ENCODE assay signal across 29 cellular contexts in the genomic region with DNA sequence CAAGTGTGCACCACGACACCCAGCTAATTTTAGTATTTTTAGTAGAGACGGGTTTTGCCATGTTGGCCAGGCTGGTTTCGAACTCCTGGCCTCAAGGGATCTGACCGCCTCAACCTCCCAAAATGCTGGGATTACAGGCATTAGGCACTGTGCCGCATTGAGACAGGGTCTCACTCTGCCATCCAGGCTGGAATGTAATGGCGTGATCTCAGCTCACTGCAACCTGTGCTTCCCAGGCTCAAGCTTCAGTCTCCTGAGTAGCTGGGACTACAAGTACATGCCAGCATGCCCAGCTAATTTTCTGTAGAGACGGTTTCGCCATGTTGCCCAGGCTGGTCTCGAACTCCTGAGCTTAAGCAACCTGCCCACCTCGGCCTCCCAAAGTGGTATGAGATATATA.
"Had no signal": no experiment of that assay in that cellular context is flagged by ENCODE, and none has a peak within 500 bp of the region (broad histone marks: within the 10 kb centered on the region; RNA-seq: fewer than 3 reads in every experiment).

No MANE protein-coding gene starts in this region.

- DNase-seq: cortex of kidney; effector memory CD8-positive, alpha-beta T cell; erythroblast; esophagus squamous epithelium; foreskin melanocyte; glutamatergic neuron; heart right ventricle; hippocampal formation; immature natural killer cell; mucosa of descending colon; naive B cell; stimulated activated CD4-positive, alpha-beta T cell treated with anti-CD3 and anti-CD28 coated beads, Interleukin-2, amount 100 ng/mL, for 24 hours; stimulated activated CD4-positive, alpha-beta T cell treated with anti-CD3 and anti-CD28 coated beads, Interleukin-4, amount 100 ng/mL, for 24 hours; stimulated activated naive CD4-positive, alpha-beta T cell treated with Interleukin-2 at 50 U/mL for 16 hours; stomach; tibial artery had no signal

- ATAC-seq: effector memory CD8-positive, alpha-beta T cell; heart right ventricle; mucosa of descending colon; natural killer cell treated with Interleukin-12 subunit alpha and Interleukin-12 subunit beta and Interleukin-15 and Interleukin-18, amount 100 ng/mL, for 72 hours; sciatic nerve; stimulated activated effector memory CD8-positive, alpha-beta T cell treated with anti-CD3 and anti-CD28 coated beads, Interleukin-12 subunit alpha, Interleukin-12 subunit beta, amount 100 ng/mL, for 72 hours had no signal

- H3K36me3 ChIP-seq: esophagus squamous epithelium, heart right ventricle, neutrophil, prostate gland, right atrium auricular region, tibial artery had no signal

- H3K27ac Mint-ChIP-seq: effector memory CD8-positive, alpha-beta T cell; immature natural killer cell; memory B cell; mesothelial cell of epicardium; naive B cell; natural killer cell treated with Interleukin-12 subunit alpha and Interleukin-12 subunit beta and Interleukin-15 and Interleukin-18, amount 100 ng/mL, for 72 hours; stimulated activated effector memory CD8-positive, alpha-beta T cell treated with anti-CD3 and anti-CD28 coated beads, Interleukin-12 subunit alpha, Interleukin-12 subunit beta, amount 100 ng/mL, for 72 hours; type B pancreatic cell had no signal

- H3K27me3 ChIP-seq: esophagus squamous epithelium, heart right ventricle, neutrophil, right atrium auricular region had no signal

- H3K9me3 ChIP-seq: neutrophil, prostate gland had no signal

- H3K4me3 ChIP-seq: esophagus squamous epithelium, heart right ventricle, lung, mucosa of descending colon, prostate gland, right atrium auricular region, smooth muscle cell, stomach, tibial artery had no signal

- H3K9me3 Mint-ChIP-seq: effector memory CD8-positive, alpha-beta T cell; memory B cell; stimulated activated effector memory CD8-positive, alpha-beta T cell treated with anti-CD3 and anti-CD28 coated beads, Interleukin-12 subunit alpha, Interleukin-12 subunit beta, amount 100 ng/mL, for 72 hours had no signal

- H3K36me3 Mint-ChIP-seq: immature natural killer cell; memory B cell; naive B cell; stimulated activated effector memory CD8-positive, alpha-beta T cell treated with anti-CD3 and anti-CD28 coated beads, Interleukin-12 subunit alpha, Interleukin-12 subunit beta, amount 100 ng/mL, for 72 hours; type B pancreatic cell had no signal

- H3K27ac ChIP-seq: esophagus squamous epithelium, heart right ventricle, neutrophil, parathyroid adenoma, prostate gland, right atrium auricular region, stomach, tibial artery had no signal

- H3K4me1 Mint-ChIP-seq: immature natural killer cell; memory B cell; mesothelial cell of epicardium; naive B cell; neural crest cell; stimulated activated effector memory CD8-positive, alpha-beta T cell treated with anti-CD3 and anti-CD28 coated beads, Interleukin-12 subunit alpha, Interleukin-12 subunit beta, amount 100 ng/mL, for 72 hours had no signal

- H3K4me3 Mint-ChIP-seq: effector memory CD8-positive, alpha-beta T cell; immature natural killer cell; memory B cell; mesothelial cell of epicardium; naive B cell; natural killer cell treated with Interleukin-12 subunit alpha and Interleukin-12 subunit beta and Interleukin-15 and Interleukin-18, amount 100 ng/mL, for 72 hours; neural crest cell; stimulated activated effector memory CD8-positive, alpha-beta T cell treated with anti-CD3 and anti-CD28 coated beads, Interleukin-12 subunit alpha, Interleukin-12 subunit beta, amount 100 ng/mL, for 72 hours; type B pancreatic cell had no signal

- H3K4me1 ChIP-seq: heart right ventricle, parathyroid adenoma, prostate gland, right atrium auricular region, stomach, tibial artery had no signal
